ENCODE assay signal across 8 cellular contexts in genomic region chr19:4633140-4633967, GRCh38. TPM values are rescaled to one million over a fixed set of nuclear protein-coding genes. Genes with fewer than 3 reads are reported as not detected.
A peak's percentile ranks its signal among the peaks of the same experiment; 100 is the strongest.
DNase-seq lines count a peak whose midpoint lies in the region; ATAC-seq and TF ChIP-seq lines count a peak whose summit lies in the region.

No MANE protein-coding gene starts in this region.

- no peaks in the 10 kb centered on the region for H3K9me3 ChIP-seq in gastroesophageal sphincter

- H3K27me3 ChIP-seq in HL-60 (ENCODE audit: insufficient read depth, poor library complexity, severe bottlenecking) (no peaks in the 10 kb centered on the region), gastroesophageal sphincter (peaks cover 14% of the 10 kb centered on the region)

- TF ChIP-seq POLR2A in gastroesophageal sphincter (IDR thresholded peaks at IDR 0.05), result no peak

- H3K4me1 Mint-ChIP-seq in activated T-helper 17 cell treated with anti-CD3 and anti-CD28 coated beads, Interleukin-2, amount 50 U/mL, for 72 hours, result peaks cover 5% of the 10 kb centered on the region
- H3K4me1 Mint-ChIP-seq in osteocyte (ENCODE audit: unreplicated experiment), result peaks cover 15% of the 10 kb centered on the region

- H3K36me3 ChIP-seq in gastroesophageal sphincter, result no peaks in the 10 kb centered on the region

- H3K36me3 Mint-ChIP-seq in activated T-helper 17 cell treated with anti-CD3 and anti-CD28 coated beads, Interleukin-2, amount 50 U/mL, for 72 hours (ENCODE audit: low read depth), result no peaks in the 10 kb centered on the region
- no peaks in the 10 kb centered on the region for H3K36me3 Mint-ChIP-seq in osteocyte (ENCODE audit: unreplicated experiment)

- H3K27ac ChIP-seq in HL-60 (replicated peaks) (no peak overlapping the region), gastroesophageal sphincter (no peak overlapping the region)

- peaks cover 0 to 28% (median 12%) of the 10 kb centered on the region in 3 donors for H3K4me1 ChIP-seq in gastroesophageal sphincter

- TF ChIP-seq CTCF in HL-60 (IDR thresholded peaks at IDR 0.05; ENCODE audit: insufficient read depth, low read length) (peak; percentile 99), gastroesophageal sphincter (IDR thresholded peaks at IDR 0.05) (peak in 3 of 4 experiments; percentile 57 to 68 (median 61)), osteocyte (IDR thresholded peaks at IDR 0.05) (peak; percentile 79)

- DNase-seq in CMK (ENCODE audit: low read depth) (peak; percentile 89), HL-60 (ENCODE audit: low read depth in 1 of 2, low spot score in 1 of 2) (peak; percentile 80 to 94), osteocyte (ENCODE audit: extremely low spot score, unreplicated experiment) (no peak), NCI-H526 treated with DMSO at 0.1 percent for 48 hours (lab: John Stamatoyannopoulos, UW) (no peak)

- no peaks in the 10 kb centered on the region for H3K27me3 Mint-ChIP-seq in activated T-helper 17 cell treated with anti-CD3 and anti-CD28 coated beads, Interleukin-2, amount 50 U/mL, for 72 hours
- H3K27me3 Mint-ChIP-seq in osteocyte (ENCODE audit: unreplicated experiment), result no peaks in the 10 kb centered on the region

- H3K9me3 Mint-ChIP-seq in activated T-helper 17 cell treated with anti-CD3 and anti-CD28 coated beads, Interleukin-2, amount 50 U/mL, for 72 hours, result no peaks in the 10 kb centered on the region
- H3K9me3 Mint-ChIP-seq in osteocyte (ENCODE audit: unreplicated experiment), result no peaks in the 10 kb centered on the region

- no peak overlapping the region for H3K4me3 ChIP-seq in HL-60 (replicated peaks; ENCODE audit: insufficient read depth, low read length)
- H3K4me3 ChIP-seq in gastroesophageal sphincter, result no peak overlapping the region

- no peak for TF ChIP-seq EP300 in gastroesophageal sphincter (IDR thresholded peaks at IDR 0.05)

- peak overlapping the region; percentile 3 for H3K27ac Mint-ChIP-seq in activated T-helper 17 cell treated with anti-CD3 and anti-CD28 coated beads, Interleukin-2, amount 50 U/mL, for 72 hours
- peak overlapping the region; percentile 52 for H3K27ac Mint-ChIP-seq in osteocyte (ENCODE audit: unreplicated experiment)

- 23 to 39% methylated on average over 4 to 5 of the region's 14 CpGs for WGBS in gastroesophageal sphincter (ENCODE audit: low coverage in 1 of 2), 2 donors

- peak overlapping the region; percentile 13 for H3K4me3 Mint-ChIP-seq in activated T-helper 17 cell treated with anti-CD3 and anti-CD28 coated beads, Interleukin-2, amount 50 U/mL, for 72 hours
- no peak overlapping the region for H3K4me3 Mint-ChIP-seq in osteocyte (ENCODE audit: unreplicated experiment)

- ATAC-seq in activated T-helper 17 cell treated with anti-CD3 and anti-CD28 coated beads, Interleukin-2, amount 50 U/mL, for 72 hours (replicated peaks), result peak; percentile 76
- ATAC-seq in gastroesophageal sphincter (peak; percentile 63), GM18517 (IDR thresholded peaks at IDR 0.05; ENCODE audit: unreplicated experiment) (no peak)

TF ChIP-seq in PFSK-1, 5 proteins besides CTCF, POLR2A, EP300 and RAD21:
- TF ChIP-seq SIN3A (IDR thresholded peaks at IDR 0.05; ENCODE audit: borderline replicate concordance, insufficient read depth, low read length) (no peak), FOXP2 (optimal IDR thresholded peaks at IDR 0.05; ENCODE audit: borderline replicate concordance, extremely low read depth, extremely low read length, insufficient read depth) (peak; percentile 21), REST (IDR thresholded peaks at IDR 0.05; ENCODE audit: insufficient read depth in 1 of 2, low read depth in 2 of 2, low read length in 2 of 2) (0 out of 4 replicates have a peak, but pooled peaks of 1 of the 2 experiments have one; percentile 27)

RNA-seq across cellular contexts. Expression of gene TNFAIP8L1, which starts 6.0 kb away (rescaled TPM):
- polyA plus RNA-seq in PFSK-1 (2012; ENCODE audit: insufficient read length, low read depth), result 6.4 TPM
- 10 to 100 TPM; 18.0 to 23.6 TPM for total RNA-seq in activated T-helper 17 cell treated with anti-CD3 and anti-CD28 coated beads, Interleukin-2, amount 50 U/mL, for 72 hours
- 10 to 100 TPM in 1 of 4 donors, 1 to 10 TPM in 3; 5.8 to 16.4 (median 7.0) TPM for total RNA-seq in gastroesophageal sphincter
- total RNA-seq in osteocyte, result 5.8 and 5.9 TPM in 2 replicates

RNA-seq across cellular contexts. Expression of gene MYDGF, which starts 36.8 kb away (rescaled TPM):
- 451 TPM for polyA plus RNA-seq in PFSK-1 (2012; ENCODE audit: insufficient read length, low read depth)
- 10 to 100 TPM; 47.8 to 79.0 TPM for total RNA-seq in activated T-helper 17 cell treated with anti-CD3 and anti-CD28 coated beads, Interleukin-2, amount 50 U/mL, for 72 hours
- total RNA-seq in gastroesophageal sphincter, result 10 to 100 TPM; 20.5 to 44.6 (median 30.1) TPM
- 95.4 and 103 TPM in 2 replicates for total RNA-seq in osteocyte

Comparison
In these comparisons a context has a peak if more than half of its experiments do, and no peak if none do; other contexts are left out.
1. DNase-seq: peak in CMK (single experiment) and HL-60 (2 of 2); none in osteocyte (single experiment) and NCI-H526 treated with DMSO at 0.1 percent for 48 hours (single experiment).
2. Peak in every context shown above with its lines, with median percentiles within 50 percentile points of each other: CTCF ChIP-seq.